1 cellular context compared by ENCODE assay signal in genomic region chr12:14365294-14366210, GRCh38.
TF ChIP-seq lines count a peak whose summit lies in the region.

TSS of gene ATF7IP (plus strand) at chr12:14365682. CDS start at chr12:14423916, 58,234 bp downstream.

TF ChIP-seq in WTC11, 78 proteins besides CTCF, POLR2A, EP300 and RAD21 (continued from another document and continues in another):
- TF ChIP-seq ZNF281 (CRISPR knock-in tag; IDR thresholded peaks at IDR 0.05) (peak; percentile 72; the same call in 1 of the 2 replicates), ELF4 (CRISPR knock-in tag; IDR thresholded peaks at IDR 0.05; ENCODE audit: low read depth) (peak; percentile 76; the same call in 1 of the 2 replicates), E2F4 (CRISPR knock-in tag; IDR thresholded peaks at IDR 0.05; ENCODE audit: borderline replicate concordance, low read depth) (0 out of 2 replicates have a peak, but pooled peaks have one; percentile 47), ZNF416 (CRISPR knock-in tag; IDR thresholded peaks at IDR 0.05) (0 out of 2 replicates have a peak, but pooled peaks have one; percentile 53), IRF1 (CRISPR knock-in tag; IDR thresholded peaks at IDR 0.05) (peak; percentile 61; the same call in 1 of the 2 replicates), GRHL2 (CRISPR knock-in tag; IDR thresholded peaks at IDR 0.05; ENCODE audit: insufficient replicate concordance, severe bottlenecking) (no peak), SP1 (CRISPR knock-in tag; conservative IDR thresholded peaks at IDR 0.05) (peak; percentile 93), ZNF263 (CRISPR knock-in tag; IDR thresholded peaks at IDR 0.05; ENCODE audit: low read depth) (no peak), KAT7 (CRISPR knock-in tag; IDR thresholded peaks at IDR 0.05; ENCODE audit: borderline replicate concordance) (no peak), PRDM15 (CRISPR knock-in tag; IDR thresholded peaks at IDR 0.05) (no peak), TEAD1 (CRISPR knock-in tag; IDR thresholded peaks at IDR 0.05) (no peak), CBFB (CRISPR knock-in tag; IDR thresholded peaks at IDR 0.05; ENCODE audit: low read depth) (no peak), NR3C1 (CRISPR knock-in tag; conservative IDR thresholded peaks at IDR 0.05; ENCODE audit: low read depth) (no peak), ZNF423 (CRISPR knock-in tag; IDR thresholded peaks at IDR 0.05) (no peak), ESRRA (CRISPR knock-in tag; IDR thresholded peaks at IDR 0.05; ENCODE audit: borderline replicate concordance) (no peak; the same call in 1 of the 2 replicates), SMAD4 (CRISPR knock-in tag; IDR thresholded peaks at IDR 0.05) (no peak), ERG (CRISPR knock-in tag; IDR thresholded peaks at IDR 0.05) (no peak), NR2C2 (CRISPR knock-in tag; IDR thresholded peaks at IDR 0.05) (no peak), MLX (CRISPR knock-in tag; IDR thresholded peaks at IDR 0.05) (no peak), USF1 (CRISPR knock-in tag; IDR thresholded peaks at IDR 0.05) (peak; percentile 93), ZSCAN18 (CRISPR knock-in tag; IDR thresholded peaks at IDR 0.05) (no peak), HMGXB4 (CRISPR knock-in tag; IDR thresholded peaks at IDR 0.05) (no peak; the same call in 1 of the 2 replicates), ARID4B (CRISPR knock-in tag; IDR thresholded peaks at IDR 0.05; ENCODE audit: borderline replicate concordance) (no peak; the same call in 1 of the 2 replicates), ATF1 (CRISPR knock-in tag; IDR thresholded peaks at IDR 0.05) (no peak), ZNF232 (CRISPR knock-in tag; IDR thresholded peaks at IDR 0.05) (peak; percentile 84; the same call in 1 of the 2 replicates), MYBL2 (CRISPR knock-in tag; IDR thresholded peaks at IDR 0.05) (peak; percentile 100), ZNF425 (CRISPR knock-in tag; conservative IDR thresholded peaks at IDR 0.05) (no peak), ZNF317 (CRISPR knock-in tag; IDR thresholded peaks at IDR 0.05; ENCODE audit: borderline replicate concordance, low read depth) (no peak), HMGA2 (CRISPR knock-in tag; IDR thresholded peaks at IDR 0.05) (no peak), CDX4 (CRISPR knock-in tag; IDR thresholded peaks at IDR 0.05; ENCODE audit: borderline replicate concordance) (no peak), NR1H2 (CRISPR knock-in tag; IDR thresholded peaks at IDR 0.05) (no peak), MAX (CRISPR knock-in tag; IDR thresholded peaks at IDR 0.05) (peak; percentile 94)
